In genomic region chr10:11881477-11882417, GRCh38 we compare ENCODE assay signal across 1 cellular context.
TF ChIP-seq lines count a peak whose summit lies in the region.

No MANE protein-coding gene starts in this region.

TF ChIP-seq in HepG2, 621 proteins besides CTCF, POLR2A, EP300 and RAD21 (continued from another document and continues in another):
- TF ChIP-seq ATF4 (CRISPR knock-in tag; IDR thresholded peaks at IDR 0.05) (no peak), ZNF280B (CRISPR knock-in tag; IDR thresholded peaks at IDR 0.05; ENCODE audit: borderline replicate concordance) (no peak), ZBTB7B (CRISPR knock-in tag; IDR thresholded peaks at IDR 0.05) (peak; percentile 44; the same call in 1 of the 2 replicates), LCORL (IDR thresholded peaks at IDR 0.05) (no peak), LCORL (CRISPR knock-in tag; IDR thresholded peaks at IDR 0.05) (0 out of 2 replicates have a peak, but pooled peaks have one; percentile 34), CEBPG (CRISPR knock-in tag; IDR thresholded peaks at IDR 0.05) (no peak; the same call in 1 of the 2 replicates), HMGXB3 (CRISPR knock-in tag; IDR thresholded peaks at IDR 0.05; ENCODE audit: borderline replicate concordance) (no peak), ZNF296 (CRISPR knock-in tag; conservative IDR thresholded peaks at IDR 0.05) (no peak), ZNF720 (CRISPR knock-in tag; IDR thresholded peaks at IDR 0.05) (no peak), DZIP1 (CRISPR knock-in tag; IDR thresholded peaks at IDR 0.05) (no peak), E2F2 (CRISPR knock-in tag; IDR thresholded peaks at IDR 0.05; ENCODE audit: borderline replicate concordance) (no peak), ATM (IDR thresholded peaks at IDR 0.05; ENCODE audit: borderline replicate concordance) (no peak), MLX (CRISPR knock-in tag; IDR thresholded peaks at IDR 0.05) (peak; percentile 22; the same call in 1 of the 2 replicates), STAT5B (CRISPR knock-in tag; IDR thresholded peaks at IDR 0.05) (no peak), HDAC1 (CRISPR knock-in tag; IDR thresholded peaks at IDR 0.05) (0 out of 2 replicates have a peak, but pooled peaks have one; percentile 32), ZNF572 (CRISPR knock-in tag; IDR thresholded peaks at IDR 0.05) (no peak), ZNF788 (CRISPR knock-in tag; IDR thresholded peaks at IDR 0.05; ENCODE audit: borderline replicate concordance) (no peak), ZC3H13 (CRISPR knock-in tag; IDR thresholded peaks at IDR 0.05) (no peak), PATZ1 (CRISPR knock-in tag; IDR thresholded peaks at IDR 0.05) (peak; percentile 57; the same call in 1 of the 2 replicates), ZNF660 (CRISPR knock-in tag; IDR thresholded peaks at IDR 0.05; ENCODE audit: borderline replicate concordance, low read depth) (no peak), RBAK (CRISPR knock-in tag; IDR thresholded peaks at IDR 0.05) (no peak), HNRNPL (IDR thresholded peaks at IDR 0.05; ENCODE audit: low read depth, low read length) (no peak), GATAD2A (CRISPR knock-in tag; IDR thresholded peaks at IDR 0.05) (peak; percentile 74), ZNF530 (CRISPR knock-in tag; IDR thresholded peaks at IDR 0.05; ENCODE audit: low read depth) (no peak), ZNF251 (CRISPR knock-in tag; IDR thresholded peaks at IDR 0.05) (no peak), PREB (CRISPR knock-in tag; IDR thresholded peaks at IDR 0.05) (no peak), ZBTB25 (CRISPR knock-in tag; IDR thresholded peaks at IDR 0.05) (no peak), ZNF264 (CRISPR knock-in tag; IDR thresholded peaks at IDR 0.05) (no peak), FOXA1 (IDR thresholded peaks at IDR 0.05) (no peak), FOXA1 (CRISPR knock-in tag; IDR thresholded peaks at IDR 0.05) (peak; percentile 40; the same call in 1 of the 2 replicates), SUZ12 (IDR thresholded peaks at IDR 0.05; ENCODE audit: low read depth, low read length) (no peak), ATF5 (CRISPR knock-in tag; IDR thresholded peaks at IDR 0.05; ENCODE audit: low read depth) (no peak), IRF9 (CRISPR knock-in tag; IDR thresholded peaks at IDR 0.05; ENCODE audit: borderline replicate concordance) (peak; percentile 27; the same call in 1 of the 2 replicates), REST (IDR thresholded peaks at IDR 0.05; ENCODE audit: borderline replicate concordance in 1 of 2, low read depth in 1 of 2, low read length in 2 of 2) (no peak), REXO4 (CRISPR knock-in tag; IDR thresholded peaks at IDR 0.05; ENCODE audit: borderline replicate concordance) (no peak), ZNF24 (IDR thresholded peaks at IDR 0.05) (no peak)
